Comparison of ENCODE assay signal across 1 cellular context in genomic region chr9:104856413-104856941, GRCh38.
TF ChIP-seq lines count a peak whose summit lies in the region.

No MANE protein-coding gene starts in this region.

TF ChIP-seq in HepG2, 621 proteins besides CTCF, POLR2A, EP300 and RAD21 (continued from another document and continues in another):
- TF ChIP-seq IRF2 (CRISPR knock-in tag; IDR thresholded peaks at IDR 0.05) = peak; percentile 46; the same call in 1 of the 2 replicates
- TF ChIP-seq ZNF543 (CRISPR knock-in tag; IDR thresholded peaks at IDR 0.05) = no peak
- peak; percentile 80; the same call in 1 of the 2 replicates for TF ChIP-seq RXRB (CRISPR knock-in tag; IDR thresholded peaks at IDR 0.05; ENCODE audit: borderline replicate concordance)
- TF ChIP-seq SATB2 (CRISPR knock-in tag; IDR thresholded peaks at IDR 0.05) = 0 out of 2 replicates have a peak, but pooled peaks have one; percentile 74
- TF ChIP-seq ETV5 (CRISPR knock-in tag; IDR thresholded peaks at IDR 0.05; ENCODE audit: borderline replicate concordance) = peak; percentile 80; the same call in 1 of the 2 replicates
- TF ChIP-seq NBN (conservative IDR thresholded peaks at IDR 0.05) = no peak
- peak; percentile 49; the same call in 1 of the 2 replicates for TF ChIP-seq ARID4A (CRISPR knock-in tag; IDR thresholded peaks at IDR 0.05; ENCODE audit: borderline replicate concordance)
- TF ChIP-seq ZBTB43 (CRISPR knock-in tag; conservative IDR thresholded peaks at IDR 0.05) = 0 out of 2 replicates have a peak, but pooled peaks have one; percentile 23
- peak; percentile 57; the same call in 1 of the 2 replicates for TF ChIP-seq TFAP4 (IDR thresholded peaks at IDR 0.05; ENCODE audit: borderline replicate concordance, low read depth)
- TF ChIP-seq PAXIP1 (CRISPR knock-in tag; conservative IDR thresholded peaks at IDR 0.05) = peak; percentile 86
- TF ChIP-seq LCORL (IDR thresholded peaks at IDR 0.05) = peak; percentile 88
- TF ChIP-seq LCORL (CRISPR knock-in tag; IDR thresholded peaks at IDR 0.05) = peak; percentile 93
- TF ChIP-seq ARID5B (CRISPR knock-in tag; IDR thresholded peaks at IDR 0.05) = peak; percentile 89
- peak; percentile 81; the same call in 1 of the 2 replicates for TF ChIP-seq SMYD3 (CRISPR knock-in tag; IDR thresholded peaks at IDR 0.05)
- TF ChIP-seq ATF7-NPFF (CRISPR knock-in tag; IDR thresholded peaks at IDR 0.05; ENCODE audit: low read depth) = peak; percentile 37; the same call in 1 of the 2 replicates
- TF ChIP-seq FOXO1 (CRISPR knock-in tag; IDR thresholded peaks at IDR 0.05) = peak; percentile 30; the same call in 1 of the 2 replicates
- no peak for TF ChIP-seq ZNF615 (CRISPR knock-in tag; IDR thresholded peaks at IDR 0.05; ENCODE audit: borderline replicate concordance)
- TF ChIP-seq SMARCC2 (IDR thresholded peaks at IDR 0.05) = no peak
- TF ChIP-seq BRF2 (CRISPR knock-in tag; IDR thresholded peaks at IDR 0.05) = peak; percentile 62; the same call in 1 of the 2 replicates
- peak; percentile 100 for TF ChIP-seq TBX2 (CRISPR knock-in tag; IDR thresholded peaks at IDR 0.05; ENCODE audit: borderline replicate concordance)
- TF ChIP-seq AGO2 (optimal IDR thresholded peaks at IDR 0.05; ENCODE audit: low read depth, low read length) = no peak
- no peak for TF ChIP-seq TGIF2 (CRISPR knock-in tag; IDR thresholded peaks at IDR 0.05)
- TF ChIP-seq ISL2 (CRISPR knock-in tag; IDR thresholded peaks at IDR 0.05) = peak; percentile 91
- TF ChIP-seq MXD4 (CRISPR knock-in tag; IDR thresholded peaks at IDR 0.05) = no peak
- TF ChIP-seq TCF12 (IDR thresholded peaks at IDR 0.05) = no peak
- TF ChIP-seq TCF12 (CRISPR knock-in tag; IDR thresholded peaks at IDR 0.05) = 0 out of 2 replicates have a peak, but pooled peaks have one; percentile 25
- TF ChIP-seq E2F5 (CRISPR knock-in tag; conservative IDR thresholded peaks at IDR 0.05) = no peak
- TF ChIP-seq GATAD2A (CRISPR knock-in tag; IDR thresholded peaks at IDR 0.05) = peak; percentile 72
- TF ChIP-seq SOX5 (CRISPR knock-in tag; IDR thresholded peaks at IDR 0.05; ENCODE audit: borderline replicate concordance) = peak; percentile 96
- TF ChIP-seq PBX2 (CRISPR knock-in tag; IDR thresholded peaks at IDR 0.05) = 0 out of 2 replicates have a peak, but pooled peaks have one; percentile 14
- peak; percentile 91; the same call in 1 of the 2 replicates for TF ChIP-seq IKZF5 (CRISPR knock-in tag; IDR thresholded peaks at IDR 0.05)
- peak; percentile 77 for TF ChIP-seq NCOA2 (CRISPR knock-in tag; IDR thresholded peaks at IDR 0.05)
- peak; percentile 82 for TF ChIP-seq SAP130 (CRISPR knock-in tag; IDR thresholded peaks at IDR 0.05; ENCODE audit: low read depth)
- TF ChIP-seq NR2F6 (IDR thresholded peaks at IDR 0.05) = no peak
- peak; percentile 56; the same call in 1 of the 2 replicates for TF ChIP-seq NR2F6 (CRISPR knock-in tag; IDR thresholded peaks at IDR 0.05)
- TF ChIP-seq GFI1 (CRISPR knock-in tag; IDR thresholded peaks at IDR 0.05; ENCODE audit: borderline replicate concordance) = 0 out of 2 replicates have a peak, but pooled peaks have one; percentile 49
- peak; percentile 90 for TF ChIP-seq HDAC2 (CRISPR knock-in tag; IDR thresholded peaks at IDR 0.05)
- TF ChIP-seq ATF2 (CRISPR knock-in tag; IDR thresholded peaks at IDR 0.05) = peak; percentile 28; the same call in 1 of the 2 replicates
- TF ChIP-seq FOXP1 (IDR thresholded peaks at IDR 0.05) = peak; percentile 92
- TF ChIP-seq FOXP1 (CRISPR knock-in tag; IDR thresholded peaks at IDR 0.05) = peak; percentile 93
- TF ChIP-seq BCL6 (CRISPR knock-in tag; IDR thresholded peaks at IDR 0.05) = peak; percentile 66; the same call in 1 of the 2 replicates
- TF ChIP-seq ZMYM4 (CRISPR knock-in tag; IDR thresholded peaks at IDR 0.05) = peak; percentile 26; the same call in 1 of the 2 replicates
- no peak for TF ChIP-seq GTF2F1 (IDR thresholded peaks at IDR 0.05; ENCODE audit: low read length)
